ENCODE assay signal across 7 cellular contexts in genomic region chr7:44087914-44088838, GRCh38. TPM values are rescaled to one million over a fixed set of nuclear protein-coding genes. Genes with fewer than 3 reads are reported as not detected.
DNase-seq lines count a peak whose midpoint lies in the region; ATAC-seq and TF ChIP-seq lines count a peak whose summit lies in the region.
"Had no signal": no experiment of that assay in that cellular context is flagged by ENCODE, and none has a peak within 500 bp of the region (broad histone marks: within the 10 kb centered on the region; RNA-seq: fewer than 3 reads in every experiment).

No MANE protein-coding gene starts in this region.

- TF ChIP-seq CTCF in WTC11 (IDR thresholded peaks at IDR 0.05) (no peak), right atrium auricular region (IDR thresholded peaks at IDR 0.05) (no peak), upper lobe of left lung (IDR thresholded peaks at IDR 0.05) (no peak)

- CTCF ChIA-PET in WTC11 (lab: Charles Lee), result no interaction called here

- no peaks in the 10 kb centered on the region for H3K36me3 Mint-ChIP-seq in WTC11

- no peak for TF ChIP-seq POLR2A in upper lobe of left lung (IDR thresholded peaks at IDR 0.05)

- peaks cover 17% of the 10 kb centered on the region for H3K27me3 Mint-ChIP-seq in WTC11 (ENCODE audit: low read depth)

- no peak for TF ChIP-seq EP300 in upper lobe of left lung (IDR thresholded peaks at IDR 0.05)

- H3K27me3 ChIP-seq in right atrium auricular region (no peaks in the 10 kb centered on the region), upper lobe of left lung (no peaks in the 10 kb centered on the region)

- peak; percentile 50 for ATAC-seq in WTC11
- ATAC-seq in upper lobe of left lung (ENCODE audit: low FRiP score in 2 of 2), result peak in 1 of 2 donors; percentile 79
- no peak for ATAC-seq in GM19463 (IDR thresholded peaks at IDR 0.05; ENCODE audit: unreplicated experiment)
- no peak for ATAC-seq in GM21367 (IDR thresholded peaks at IDR 0.05; ENCODE audit: unreplicated experiment)
- ATAC-seq in HG03460 (IDR thresholded peaks at IDR 0.05; ENCODE audit: unreplicated experiment), result no peak

- no peak for DNase-seq in WTC11 (ENCODE audit: low spot score)
- peak; percentile 80 for DNase-seq in right atrium auricular region (ENCODE audit: low spot score)
- DNase-seq in upper lobe of left lung, result no peak
- DNase-seq: NCI-H526 treated with DMSO at 0.1 percent for 48 hours had no signal

- POLR2A ChIA-PET in WTC11 (lab: Charles Lee), result interaction anchor here (1.1 kb wide), 1 partner anchor 24 kb away, joined by 3 read pairs; no protein-coding TSS in a partner anchor

- H3K27ac ChIP-seq in right atrium auricular region, result peak overlapping the region; percentile 73 to 83
- H3K27ac ChIP-seq in upper lobe of left lung, result peak overlapping the region; percentile 63 to 74 (median 70)

- H3K9me3 Mint-ChIP-seq in WTC11, result no peaks in the 10 kb centered on the region

- 68 to 73% methylated on average over 18 to 20 of the region's 20 CpGs for WGBS in upper lobe of left lung, 2 donors

- H3K9me3 ChIP-seq in right atrium auricular region, result no peaks in the 10 kb centered on the region
- no peaks in the 10 kb centered on the region for H3K9me3 ChIP-seq in upper lobe of left lung

- 0 out of 2 replicates have a peak, but pooled peaks cover 6% of the 10 kb centered on the region for H3K4me1 Mint-ChIP-seq in WTC11

- no peak overlapping the region for H3K4me3 ChIP-seq in right atrium auricular region
- no peak overlapping the region for H3K4me3 ChIP-seq in upper lobe of left lung

- H3K4me3 Mint-ChIP-seq in WTC11, result no peak overlapping the region

- H3K27ac Mint-ChIP-seq in WTC11, result no peak overlapping the region

- H3K4me1 ChIP-seq in right atrium auricular region, result peaks cover 0 to 22% of the 10 kb centered on the region in 2 donors
- peaks cover 0 to 9% (median 0%) of the 10 kb centered on the region in 4 donors for H3K4me1 ChIP-seq in upper lobe of left lung

- H3K36me3 ChIP-seq in right atrium auricular region, result no peaks in the 10 kb centered on the region
- H3K36me3 ChIP-seq in upper lobe of left lung, result no peaks in the 10 kb centered on the region

TF ChIP-seq in WTC11, 78 proteins besides CTCF, POLR2A, EP300 and RAD21:
- no peak for TF ChIP-seq ZNF232 (CRISPR knock-in tag; IDR thresholded peaks at IDR 0.05)
- TF ChIP-seq, protein P1, sequence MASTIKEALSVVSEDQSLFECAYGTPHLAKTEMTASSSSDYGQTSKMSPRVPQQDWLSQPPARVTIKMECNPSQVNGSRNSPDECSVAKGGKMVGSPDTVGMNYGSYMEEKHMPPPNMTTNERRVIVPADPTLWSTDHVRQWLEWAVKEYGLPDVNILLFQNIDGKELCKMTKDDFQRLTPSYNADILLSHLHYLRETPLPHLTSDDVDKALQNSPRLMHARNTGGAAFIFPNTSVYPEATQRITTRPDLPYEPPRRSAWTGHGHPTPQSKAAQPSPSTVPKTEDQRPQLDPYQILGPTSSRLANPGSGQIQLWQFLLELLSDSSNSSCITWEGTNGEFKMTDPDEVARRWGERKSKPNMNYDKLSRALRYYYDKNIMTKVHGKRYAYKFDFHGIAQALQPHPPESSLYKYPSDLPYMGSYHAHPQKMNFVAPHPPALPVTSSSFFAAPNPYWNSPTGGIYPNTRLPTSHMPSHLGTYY (CRISPR knock-in tag; IDR thresholded peaks at IDR 0.05), result no peak
- TF ChIP-seq, protein P2, sequence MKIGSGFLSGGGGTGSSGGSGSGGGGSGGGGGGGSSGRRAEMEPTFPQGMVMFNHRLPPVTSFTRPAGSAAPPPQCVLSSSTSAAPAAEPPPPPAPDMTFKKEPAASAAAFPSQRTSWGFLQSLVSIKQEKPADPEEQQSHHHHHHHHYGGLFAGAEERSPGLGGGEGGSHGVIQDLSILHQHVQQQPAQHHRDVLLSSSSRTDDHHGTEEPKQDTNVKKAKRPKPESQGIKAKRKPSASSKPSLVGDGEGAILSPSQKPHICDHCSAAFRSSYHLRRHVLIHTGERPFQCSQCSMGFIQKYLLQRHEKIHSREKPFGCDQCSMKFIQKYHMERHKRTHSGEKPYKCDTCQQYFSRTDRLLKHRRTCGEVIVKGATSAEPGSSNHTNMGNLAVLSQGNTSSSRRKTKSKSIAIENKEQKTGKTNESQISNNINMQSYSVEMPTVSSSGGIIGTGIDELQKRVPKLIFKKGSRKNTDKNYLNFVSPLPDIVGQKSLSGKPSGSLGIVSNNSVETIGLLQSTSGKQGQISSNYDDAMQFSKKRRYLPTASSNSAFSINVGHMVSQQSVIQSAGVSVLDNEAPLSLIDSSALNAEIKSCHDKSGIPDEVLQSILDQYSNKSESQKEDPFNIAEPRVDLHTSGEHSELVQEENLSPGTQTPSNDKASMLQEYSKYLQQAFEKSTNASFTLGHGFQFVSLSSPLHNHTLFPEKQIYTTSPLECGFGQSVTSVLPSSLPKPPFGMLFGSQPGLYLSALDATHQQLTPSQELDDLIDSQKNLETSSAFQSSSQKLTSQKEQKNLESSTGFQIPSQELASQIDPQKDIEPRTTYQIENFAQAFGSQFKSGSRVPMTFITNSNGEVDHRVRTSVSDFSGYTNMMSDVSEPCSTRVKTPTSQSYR (CRISPR knock-in tag; IDR thresholded peaks at IDR 0.05), result no peak
- TF ChIP-seq MLX (CRISPR knock-in tag; IDR thresholded peaks at IDR 0.05), result no peak
- TF ChIP-seq E2F1 (CRISPR knock-in tag; IDR thresholded peaks at IDR 0.05), result no peak
- TF ChIP-seq FOXJ3 (CRISPR knock-in tag; IDR thresholded peaks at IDR 0.05; ENCODE audit: borderline replicate concordance), result no peak
- TF ChIP-seq ZNF532 (CRISPR knock-in tag; IDR thresholded peaks at IDR 0.05; ENCODE audit: borderline replicate concordance), result no peak
- no peak for TF ChIP-seq ZNF138 (CRISPR knock-in tag; conservative IDR thresholded peaks at IDR 0.05)
- no peak for TF ChIP-seq OVOL2 (CRISPR knock-in tag; IDR thresholded peaks at IDR 0.05; ENCODE audit: borderline replicate concordance)
- no peak for TF ChIP-seq SOX15 (CRISPR knock-in tag; IDR thresholded peaks at IDR 0.05)
- no peak for TF ChIP-seq FOXP1 (CRISPR knock-in tag; IDR thresholded peaks at IDR 0.05; ENCODE audit: borderline replicate concordance)
TF ChIP-seq in WTC11: peak in this region for 0.

RNA-seq across cellular contexts. Expression of gene POLM, which starts 5.8 kb away (rescaled TPM):
- total RNA-seq in WTC11 (2021) (20.9 to 25.3 TPM (median 24.7 TPM) in 3 replicates), right atrium auricular region (10 to 100 TPM; 18.5 to 31.3 TPM), upper lobe of left lung (100 to 1,000 TPM in 1 of 6 donors, 10 to 100 TPM in 5; 17.3 to 178 (median 37.1) TPM)

RNA-seq across cellular contexts. Expression of gene AEBP1, which starts 16.0 kb away (rescaled TPM):
- total RNA-seq in WTC11 (2021), result 50.8 to 55.5 TPM (median 52.4 TPM) in 3 replicates
- 100 to 1,000 TPM in 1 of 2 donors, 10 to 100 TPM in 1; 84.4 to 193 TPM for total RNA-seq in right atrium auricular region
- total RNA-seq in upper lobe of left lung, result 100 to 1,000 TPM in 2 of 6 donors, 10 to 100 TPM in 4; 34.1 to 241 (median 92.7) TPM

RNA-seq across cellular contexts. Expression of gene PGAM2, which starts 22.8 kb away (rescaled TPM):
- total RNA-seq in WTC11 (2021), result 2.4 to 5.6 TPM (median 3.9 TPM) in 3 replicates
- total RNA-seq in right atrium auricular region, result 1,000 to 10,000 TPM in 1 of 2 donors, 100 to 1,000 TPM in 1; 680 to 2,809 TPM
- under 1 TPM in 4 of 6 donors, not detected in 2; 0.26 to 0.91 (median 0.75) TPM for total RNA-seq in upper lobe of left lung

RNA-seq across cellular contexts. Expression of gene POLD2, which starts 35.2 kb away (rescaled TPM):
- 140 to 154 TPM (median 146 TPM) in 3 replicates for total RNA-seq in WTC11 (2021)
- 10 to 100 TPM; 71.4 to 76.5 TPM for total RNA-seq in right atrium auricular region
- total RNA-seq in upper lobe of left lung, result 10 to 100 TPM; 27.2 to 70.1 (median 52.5) TPM

RNA-seq across cellular contexts. Expression of gene DBNL, which starts 43.7 kb away (rescaled TPM):
- total RNA-seq in WTC11 (2021), result 34.3 to 36.8 TPM (median 36.1 TPM) in 3 replicates
- total RNA-seq in right atrium auricular region, result 10 to 100 TPM; 31.4 to 66.2 TPM
- 100 to 1,000 TPM in 5 of 6 donors, 10 to 100 TPM in 1; 81.8 to 169 (median 130) TPM for total RNA-seq in upper lobe of left lung

Comparison
In these comparisons a context has a peak if more than half of its experiments do, and no peak if none do; other contexts are left out.
1. RNA of gene PGAM2, which starts 22.8 kb away (total RNA-seq): 680 to 2,809 TPM in right atrium auricular region; 2.4 to 5.6 TPM in WTC11 and 0.26 to 0.91 TPM in upper lobe of left lung; every median in the first group is over 100 times any median in the second.